23 cellular contexts compared by ENCODE assay signal in genomic region chrX:10401239-10401638, GRCh38.
DNase-seq lines count a peak whose midpoint lies in the region; ATAC-seq, FAIRE-seq and TF ChIP-seq lines count a peak whose summit lies in the region.
"Had no signal": no experiment of that assay in that cellular context is flagged by ENCODE, and none has a peak within 500 bp of the region (broad histone marks: within the 10 kb centered on the region; RNA-seq: fewer than 3 reads in every experiment).

No MANE protein-coding gene starts in this region.

- no peaks in the 10 kb centered on the region for H3K4me1 ChIP-seq in Karpas-422 (ENCODE audit: low read length)
- H3K4me1 ChIP-seq: sigmoid colon, suprapubic skin had no signal

- no peak overlapping the region for H3K4me3 ChIP-seq in GM06990 (replicated peaks; ENCODE audit: low read depth, low read length)
- H3K4me3 ChIP-seq in bronchial epithelial cell (ENCODE audit: low read depth, low read length), result no peak overlapping the region
- no peak overlapping the region for H3K4me3 ChIP-seq in Karpas-422 (ENCODE audit: low read length)
- H3K4me3 ChIP-seq: cardiac muscle cell, sigmoid colon, suprapubic skin had no signal

- FAIRE-seq in bronchial epithelial cell (lab: Jason Lieb, UNC), result no peak
- FAIRE-seq: endothelial cell of umbilical vein, GM12891, urothelium cell line had no signal

- no peaks in the 10 kb centered on the region for H3K79me2 ChIP-seq in Karpas-422 (ENCODE audit: low read length)

- TF ChIP-seq CTCF in GM06990 (IDR thresholded peaks at IDR 0.05; ENCODE audit: insufficient read depth, low read length, poor library complexity, severe bottlenecking) (peak; percentile 20), bronchial epithelial cell (IDR thresholded peaks at IDR 0.05; ENCODE audit: insufficient read depth, low read length, severe bottlenecking) (no peak)

- no peaks in the 10 kb centered on the region for H4K20me1 ChIP-seq in Karpas-422 (ENCODE audit: insufficient read depth, low read depth, low read length)

- no peak overlapping the region for H2AFZ ChIP-seq in Karpas-422 (ENCODE audit: low read length)

- no peak overlapping the region for H3K9ac ChIP-seq in Karpas-422 (ENCODE audit: low read length)

- no peaks in the 10 kb centered on the region for H3K9me3 ChIP-seq in Karpas-422 (ENCODE audit: low read length)
- H3K9me3 ChIP-seq: sigmoid colon, suprapubic skin had no signal

- no peak overlapping the region for H3K4me2 ChIP-seq in Karpas-422 (ENCODE audit: low read depth, low read length, poor library complexity, severe bottlenecking)

- H3K9me2 ChIP-seq in Karpas-422 (replicated peaks; ENCODE audit: insufficient read depth, low read length), result no peaks in the 10 kb centered on the region

- H3K36me3 ChIP-seq in GM06990 (ENCODE audit: control insufficient read depth, insufficient read depth, low read length) (no peaks in the 10 kb centered on the region), bronchial epithelial cell (ENCODE audit: control insufficient read depth, insufficient read depth, low read length) (no peaks in the 10 kb centered on the region), Karpas-422 (ENCODE audit: insufficient read depth, low read length) (no peaks in the 10 kb centered on the region)
- H3K36me3 ChIP-seq: cardiac muscle cell, sigmoid colon, suprapubic skin had no signal

- no peak for ATAC-seq in HG03378 (IDR thresholded peaks at IDR 0.05; ENCODE audit: unreplicated experiment)
- ATAC-seq: activated CD4-positive, CD25-positive, alpha-beta regulatory T cell treated with anti-CD3 and anti-CD28 coated beads, Interleukin-2, amount 50 U/mL, for 24 hours; activated CD8-positive, alpha-beta T cell treated with anti-CD3 and anti-CD28 coated beads, Interleukin-2, amount 10 ng/mL, durations not matched to agents 7 days and 5 days had no signal

- DNase-seq in GM06990 (ENCODE audit: extremely low read depth, insufficient read length) (no peak), NCI-H460 (ENCODE audit: extremely low read depth, low read depth) (peak; percentile 1), bronchial epithelial cell (ENCODE audit: low read depth) (peak; percentile 32), lung microvascular endothelial cell (ENCODE audit: low read depth in 2 of 2) (peak; percentile 4 to 7), Karpas-422 (no peak), NCI-H446 (lab: John Stamatoyannopoulos, UW) (no peak)
- DNase-seq in stimulated activated CD4-positive, alpha-beta T cell treated with anti-CD3 and anti-CD28 coated beads, Interleukin-4, amount 100 ng/mL, for 1 hour, result no peak
- DNase-seq: activated CD8-positive, alpha-beta T cell treated with anti-CD3 and anti-CD28 coated beads, Interleukin-2, amount 10 ng/mL, durations not matched to agents 7 days and 5 days; activated T-cell treated with anti-CD3 and anti-CD28 coated beads, Interleukin-2, amount 50 U/mL, for 1 hour; CD4-positive, alpha-beta T cell; foreskin fibroblast; GDM1; hippocampal formation; NCI-H1417 treated with DMSO at 0.1 percent for 48 hours; NCI-H524 treated with DMSO at 0.1 percent for 48 hours; sigmoid colon had no signal

- no peak overlapping the region for H3K27ac ChIP-seq in Karpas-422 (ENCODE audit: low read length)
- H3K27ac ChIP-seq: cardiac muscle cell, sigmoid colon, suprapubic skin had no signal

- H3K27me3 ChIP-seq in GM06990 (replicated peaks; ENCODE audit: control insufficient read depth, insufficient read depth, low read length) (no peaks in the 10 kb centered on the region), bronchial epithelial cell (ENCODE audit: control insufficient read depth, insufficient read depth, low read length) (no peaks in the 10 kb centered on the region), Karpas-422 (ENCODE audit: low read length) (no peaks in the 10 kb centered on the region)
- H3K27me3 ChIP-seq: cardiac muscle cell, sigmoid colon, suprapubic skin had no signal

Comparison
In these comparisons a context has a peak if more than half of its experiments do, and no peak if none do; other contexts are left out.
1. DNase-seq: peak in NCI-H460 (single experiment), bronchial epithelial cell (single experiment) and lung microvascular endothelial cell (2 of 2); none in GM06990 (single experiment), stimulated activated CD4-positive, alpha-beta T cell treated with anti-CD3 and anti-CD28 coated beads, Interleukin-4, amount 100 ng/mL, for 1 hour (single experiment), Karpas-422 (single experiment) and NCI-H446 (0 of 2).